In genomic region chr6:154246723-154247118, GRCh38 we compare ENCODE assay signal across 12 cellular contexts.
A peak's percentile ranks its signal among the peaks of the same experiment; 100 is the strongest.
DNase-seq lines count a peak whose midpoint lies in the region; ATAC-seq and TF ChIP-seq lines count a peak whose summit lies in the region.
"Had no signal": no experiment of that assay in that cellular context is flagged by ENCODE, and none has a peak within 500 bp of the region (broad histone marks: within the 10 kb centered on the region; RNA-seq: fewer than 3 reads in every experiment).

No MANE protein-coding gene starts in this region.

- no peak for TF ChIP-seq CTCF in kidney epithelial cell (IDR thresholded peaks at IDR 0.05; ENCODE audit: insufficient read depth, low read length, poor library complexity, severe bottlenecking)
- no peak for TF ChIP-seq CTCF in thoracic aorta (IDR thresholded peaks at IDR 0.05)

- H3K4me1 ChIP-seq in thoracic aorta (ENCODE audit: control insufficient read depth in 1 of 2, low read depth in 2 of 2): no peaks in the 10 kb centered on the region

- no peak for DNase-seq in activated T-cell treated with anti-CD3 and anti-CD28 coated beads, Interleukin-2, amount 50 U/mL, for 4 hours
- DNase-seq in activated T-cell treated with anti-CD3 and anti-CD28 coated beads for 4 hours: no peak
- DNase-seq in kidney epithelial cell (ENCODE audit: low read depth): no peak
- DNase-seq in thoracic aorta (ENCODE audit: low spot score): no peak
- no peak for DNase-seq in NAMALWA (ENCODE audit: low spot score)
- DNase-seq in NCI-H1436 (lab: John Stamatoyannopoulos, UW): no peak
- DNase-seq: amygdala, NCI-H1930 had no signal

- ATAC-seq in activated T-cell treated with anti-CD3 and anti-CD28 coated beads, Interleukin-2, amount 50 U/mL, for 4 hours: no peak
- ATAC-seq in activated T-helper 17 cell treated with anti-CD3 and anti-CD28 coated beads, Interleukin-2, amount 50 U/mL, for 72 hours (replicated peaks): no peak
- ATAC-seq in thoracic aorta (ENCODE audit: insufficient number of reproducible peaks, low FRiP score, low read depth): no peak
- ATAC-seq in HG03039 (IDR thresholded peaks at IDR 0.05; ENCODE audit: unreplicated experiment): no peak

- H3K27me3 ChIP-seq in kidney epithelial cell (ENCODE audit: control insufficient read depth, insufficient read depth, low read length) (no peaks in the 10 kb centered on the region), thoracic aorta (replicated peaks; ENCODE audit: insufficient read depth) (no peaks in the 10 kb centered on the region)

- H3K27me3 Mint-ChIP-seq in activated T-cell treated with anti-CD3 and anti-CD28 coated beads, Interleukin-2, amount 50 U/mL, for 4 hours (ENCODE audit: low read depth): no peaks in the 10 kb centered on the region
- no peaks in the 10 kb centered on the region for H3K27me3 Mint-ChIP-seq in activated T-helper 17 cell treated with anti-CD3 and anti-CD28 coated beads, Interleukin-2, amount 50 U/mL, for 72 hours

- H3K9me3 Mint-ChIP-seq in activated T-cell treated with anti-CD3 and anti-CD28 coated beads, Interleukin-2, amount 50 U/mL, for 4 hours: peaks cover 7% of the 10 kb centered on the region
- peaks cover 8% of the 10 kb centered on the region for H3K9me3 Mint-ChIP-seq in activated T-helper 17 cell treated with anti-CD3 and anti-CD28 coated beads, Interleukin-2, amount 50 U/mL, for 72 hours

- H3K27ac ChIP-seq in thoracic aorta: no peak overlapping the region
- H3K27ac ChIP-seq: VCaP had no signal

- peaks cover 86% of the 10 kb centered on the region for H3K4me1 Mint-ChIP-seq in activated T-cell treated with anti-CD3 and anti-CD28 coated beads, Interleukin-2, amount 50 U/mL, for 4 hours (ENCODE audit: low read depth)
- H3K4me1 Mint-ChIP-seq in activated T-helper 17 cell treated with anti-CD3 and anti-CD28 coated beads, Interleukin-2, amount 50 U/mL, for 72 hours: peaks cover 52% of the 10 kb centered on the region

- no peaks in the 10 kb centered on the region for H3K9me3 ChIP-seq in thoracic aorta

- H3K36me3 ChIP-seq in kidney epithelial cell (ENCODE audit: control insufficient read depth, insufficient read depth, low read length) (no peaks in the 10 kb centered on the region), thoracic aorta (no peaks in the 10 kb centered on the region)

- H3K27ac Mint-ChIP-seq in activated T-helper 17 cell treated with anti-CD3 and anti-CD28 coated beads, Interleukin-2, amount 50 U/mL, for 72 hours: peak overlapping the region; percentile 86

- H3K36me3 Mint-ChIP-seq in activated T-cell treated with anti-CD3 and anti-CD28 coated beads, Interleukin-2, amount 50 U/mL, for 4 hours (ENCODE audit: insufficient read depth): peaks cover 11% of the 10 kb centered on the region
- H3K36me3 Mint-ChIP-seq in activated T-helper 17 cell treated with anti-CD3 and anti-CD28 coated beads, Interleukin-2, amount 50 U/mL, for 72 hours (ENCODE audit: low read depth): peaks cover 39% of the 10 kb centered on the region

- peak overlapping the region; percentile 94 for H3K4me3 Mint-ChIP-seq in activated T-cell treated with anti-CD3 and anti-CD28 coated beads, Interleukin-2, amount 50 U/mL, for 4 hours
- peak overlapping the region; percentile 99 for H3K4me3 Mint-ChIP-seq in activated T-helper 17 cell treated with anti-CD3 and anti-CD28 coated beads, Interleukin-2, amount 50 U/mL, for 72 hours

- H3K4me3 ChIP-seq in kidney epithelial cell (ENCODE audit: low read depth, low read length): peak overlapping the region; percentile 25
- H3K4me3 ChIP-seq in thoracic aorta: peak overlapping the region; percentile 46
- H3K4me3 ChIP-seq: lung had no signal
